ENCODE assay signal across 14 cellular contexts in genomic region chr16:1527836-1528811, GRCh38. TPM values are rescaled to one million over a fixed set of nuclear protein-coding genes. Genes with fewer than 3 reads are reported as not detected.
DNase-seq lines count a peak whose midpoint lies in the region; TF ChIP-seq lines count a peak whose summit lies in the region.
"Had no signal": no experiment of that assay in that cellular context is flagged by ENCODE, and none has a peak within 500 bp of the region (broad histone marks: within the 10 kb centered on the region; RNA-seq: fewer than 3 reads in every experiment).

No MANE protein-coding gene starts in this region.

- DNase-seq in activated CD4-positive, alpha-beta T cell treated with anti-CD3 and anti-CD28 coated beads, Interleukin-2, amount 10 ng/mL, durations not matched to agents 24 days and 14 days: no peak
- DNase-seq in activated CD4-positive, alpha-beta T cell treated with anti-CD3 and anti-CD28 coated beads for 1 hour: no peak
- DNase-seq in adrenal gland (peak; percentile 61 to 89 (median 83)), left ventricle myocardium inferior (peak; percentile 80), spleen (no peak), retina (no peak), SIG-M5 treated with dmso at 0.1 percent for 504 hours (lab: John Stamatoyannopoulos, UW; ENCODE audit: unreplicated experiment) (no peak)
- no peak for DNase-seq in stimulated activated naive CD4-positive, alpha-beta T cell (lab: John Stamatoyannopoulos, UW)
- DNase-seq: aorta, midbrain, MM.1S had no signal

- TF ChIP-seq CTCF in adrenal gland (IDR thresholded peaks at IDR 0.05) (no peak), left ventricle myocardium inferior (IDR thresholded peaks at IDR 0.05; ENCODE audit: borderline replicate concordance) (no peak), spleen (IDR thresholded peaks at IDR 0.05 in 8 of 11, conservative IDR thresholded peaks at IDR 0.05 in 3 of 11) (peak in 1 of 11 experiments; percentile 6)

- no peaks in the 10 kb centered on the region for H3K36me3 Mint-ChIP-seq in activated CD4-positive, alpha-beta T cell treated with anti-CD3 and anti-CD28 coated beads, Interleukin-2, amount 10 ng/mL, durations not matched to agents 24 days and 14 days (ENCODE audit: low read depth)

- H3K4me3 Mint-ChIP-seq in activated CD4-positive, alpha-beta T cell treated with anti-CD3 and anti-CD28 coated beads, Interleukin-2, amount 10 ng/mL, durations not matched to agents 24 days and 14 days: no peak overlapping the region

- no peaks in the 10 kb centered on the region for H3K27me3 Mint-ChIP-seq in activated CD4-positive, alpha-beta T cell treated with anti-CD3 and anti-CD28 coated beads, Interleukin-2, amount 10 ng/mL, durations not matched to agents 24 days and 14 days

- peak overlapping the region; percentile 56 for H3K27ac Mint-ChIP-seq in activated CD4-positive, alpha-beta T cell treated with anti-CD3 and anti-CD28 coated beads, Interleukin-2, amount 10 ng/mL, durations not matched to agents 24 days and 14 days

- H3K4me1 ChIP-seq in adrenal gland (replicated peaks in 1 of 2) (peaks cover 13 to 37% of the 10 kb centered on the region in 2 donors), left ventricle myocardium inferior (peaks cover 65% of the 10 kb centered on the region), spleen (peaks cover 12 to 67% (median 43%) of the 10 kb centered on the region in 6 donors)

- intact Hi-C loops in activated CD4-positive, alpha-beta T cell treated with anti-CD3 and anti-CD28 coated beads, Interleukin-2, amount 10 ng/mL, durations not matched to agents 24 days and 14 days (cut with micrococcal nuclease): no loop called here
- intact Hi-C loops in adrenal gland (cut with DNase I) (no loop called here), left ventricle myocardium inferior (cut with micrococcal nuclease) (no loop called here), spleen (cut with DNase I; ENCODE audit: low total_unique reads) (no loop called here)

- H3K27me3 ChIP-seq in adrenal gland (no peaks in the 10 kb centered on the region), left ventricle myocardium inferior (ENCODE audit: low read depth) (no peaks in the 10 kb centered on the region), spleen (replicated peaks in 1 of 7) (no peaks in the 10 kb centered on the region)

- WGBS in adrenal gland, 4 donors: 25 to 48% (median 28%) methylated on average over 19 to 42 of the region's 42 CpGs
- 56 to 72% (median 62%) methylated on average over 30 to 42 of the region's 42 CpGs for WGBS in spleen, 5 donors

- peak in 1 of 2 donors; percentile 16 for TF ChIP-seq POLR2A in adrenal gland (IDR thresholded peaks at IDR 0.05)
- no peak for TF ChIP-seq POLR2A in spleen (IDR thresholded peaks at IDR 0.05)

- H3K9me3 ChIP-seq in adrenal gland (replicated peaks in 1 of 3) (no peaks in the 10 kb centered on the region), left ventricle myocardium inferior (replicated peaks) (no peaks in the 10 kb centered on the region), spleen (no peaks in the 10 kb centered on the region)

- peaks cover 22% of the 10 kb centered on the region for H3K4me1 Mint-ChIP-seq in activated CD4-positive, alpha-beta T cell treated with anti-CD3 and anti-CD28 coated beads, Interleukin-2, amount 10 ng/mL, durations not matched to agents 24 days and 14 days

- H3K36me3 ChIP-seq in adrenal gland (replicated peaks in 1 of 2) (no peaks in the 10 kb centered on the region), left ventricle myocardium inferior (peaks cover 5% of the 10 kb centered on the region), spleen (peaks cover 0 to 18% (median 0%) of the 10 kb centered on the region in 6 donors)

- H3K9me3 Mint-ChIP-seq in activated CD4-positive, alpha-beta T cell treated with anti-CD3 and anti-CD28 coated beads, Interleukin-2, amount 10 ng/mL, durations not matched to agents 24 days and 14 days: no peaks in the 10 kb centered on the region

- H3K27ac ChIP-seq in adrenal gland: peak overlapping the region in 4 of 5 donors; percentile 22 to 77 (median 52)
- H3K27ac ChIP-seq in left ventricle myocardium inferior (replicated peaks): peak overlapping the region; percentile 98
- peak overlapping the region in 5 of 8 donors; percentile 41 to 57 (median 51) for H3K27ac ChIP-seq in spleen
- H3K27ac ChIP-seq: HL-60, PC-9 had no signal

- no peak overlapping the region for H3K4me3 ChIP-seq in adrenal gland
- H3K4me3 ChIP-seq in left ventricle myocardium inferior: no peak overlapping the region
- H3K4me3 ChIP-seq in spleen: no peak overlapping the region
- H3K4me3 ChIP-seq: PC-9 had no signal

RNA-seq across cellular contexts. Expression of gene TMEM204, which starts 5.3 kb away (rescaled TPM):
- 19.9 and 20.8 TPM in 2 replicates for total RNA-seq in activated CD4-positive, alpha-beta T cell treated with anti-CD3 and anti-CD28 coated beads, Interleukin-2, amount 10 ng/mL, durations not matched to agents 24 days and 14 days
- total RNA-seq in adrenal gland: 10 to 100 TPM; 20.1 to 77.2 (median 31.3) TPM
- 10 to 100 TPM in 2 of 3 donors, 1 to 10 TPM in 1; 7.4 to 30.7 (median 26.6) TPM for polyA plus RNA-seq in adrenal gland
- 27.1 TPM for total RNA-seq in left ventricle myocardium inferior
- total RNA-seq in spleen: 10 to 100 TPM; 12.6 to 47.1 (median 26.9) TPM
- 10 to 100 TPM; 10.1 to 21.0 (median 13.6) TPM for polyA plus RNA-seq in spleen
- total RNA-seq: PC-9 had no signal

RNA-seq across cellular contexts. Expression of gene TELO2, which starts 35.0 kb away (rescaled TPM):
- 91.4 and 101 TPM in 2 replicates for total RNA-seq in activated CD4-positive, alpha-beta T cell treated with anti-CD3 and anti-CD28 coated beads, Interleukin-2, amount 10 ng/mL, durations not matched to agents 24 days and 14 days
- total RNA-seq in adrenal gland (10 to 100 TPM; 17.0 to 53.7 (median 23.7) TPM), left ventricle myocardium inferior (17.7 TPM), spleen (10 to 100 TPM; 28.5 to 64.2 (median 44.0) TPM)
- polyA plus RNA-seq in adrenal gland (100 to 1,000 TPM in 1 of 3 donors, 10 to 100 TPM in 1, 1 to 10 TPM in 1; 1.3 to 173 (median 96.0) TPM), spleen (100 to 1,000 TPM in 1 of 3 donors, 10 to 100 TPM in 2; 60.3 to 110 (median 83.5) TPM)

RNA-seq across cellular contexts. Expression of gene PTX4, which starts 39.4 kb away (rescaled TPM):
- total RNA-seq in activated CD4-positive, alpha-beta T cell treated with anti-CD3 and anti-CD28 coated beads, Interleukin-2, amount 10 ng/mL, durations not matched to agents 24 days and 14 days: not detected in 2 replicates
- total RNA-seq in adrenal gland (1 to 10 TPM in 2 of 8 donors, under 1 TPM in 4, not detected in 2; 0.39 to 1.4 (median 0.61) TPM), left ventricle myocardium inferior (not detected), spleen (under 1 TPM in 5 of 7 donors, not detected in 2; 0.23 to 0.85 (median 0.60) TPM)
- polyA plus RNA-seq in adrenal gland (under 1 TPM in 2 of 3 donors, not detected in 1; 0.16 to 0.17 TPM), spleen (under 1 TPM in 2 of 3 donors, not detected in 1; 0.03 to 0.19 TPM)
- total RNA-seq: subcutaneous adipose tissue had no signal
- polyA plus RNA-seq: aorta had no signal

RNA-seq across cellular contexts. Expression of gene CLCN7, which starts 53.3 kb away (rescaled TPM):
- total RNA-seq in activated CD4-positive, alpha-beta T cell treated with anti-CD3 and anti-CD28 coated beads, Interleukin-2, amount 10 ng/mL, durations not matched to agents 24 days and 14 days: 56.5 and 58.0 TPM in 2 replicates
- total RNA-seq in adrenal gland (100 to 1,000 TPM in 5 of 8 donors, 10 to 100 TPM in 3; 83.8 to 243 (median 142) TPM), left ventricle myocardium inferior (45.3 TPM), spleen (100 to 1,000 TPM in 6 of 7 donors, 10 to 100 TPM in 1; 76.5 to 146 (median 127) TPM)
- polyA plus RNA-seq in adrenal gland (100 to 1,000 TPM in 2 of 3 donors, 10 to 100 TPM in 1; 25.3 to 369 (median 133) TPM), spleen (100 to 1,000 TPM in 1 of 3 donors, 10 to 100 TPM in 2; 43.2 to 117 (median 59.6) TPM)

Comparison
In these comparisons a context has a peak if more than half of its experiments do, and no peak if none do; other contexts are left out.
1. DNase-seq: peak in adrenal gland (7 of 7) and left ventricle myocardium inferior (single experiment); none in activated CD4-positive, alpha-beta T cell treated with anti-CD3 and anti-CD28 coated beads, Interleukin-2, amount 10 ng/mL, durations not matched to agents 24 days and 14 days (single experiment), activated CD4-positive, alpha-beta T cell treated with anti-CD3 and anti-CD28 coated beads for 1 hour (single experiment), spleen (single experiment), retina (single experiment), SIG-M5 treated with dmso at 0.1 percent for 504 hours (single experiment) and stimulated activated naive CD4-positive, alpha-beta T cell (0 of 6).
2. Peak in every context shown above with its lines, with median percentiles within 50 percentile points of each other: H3K27ac ChIP-seq.